ENCODE assay signal across 17 cellular contexts in the genomic region with DNA sequence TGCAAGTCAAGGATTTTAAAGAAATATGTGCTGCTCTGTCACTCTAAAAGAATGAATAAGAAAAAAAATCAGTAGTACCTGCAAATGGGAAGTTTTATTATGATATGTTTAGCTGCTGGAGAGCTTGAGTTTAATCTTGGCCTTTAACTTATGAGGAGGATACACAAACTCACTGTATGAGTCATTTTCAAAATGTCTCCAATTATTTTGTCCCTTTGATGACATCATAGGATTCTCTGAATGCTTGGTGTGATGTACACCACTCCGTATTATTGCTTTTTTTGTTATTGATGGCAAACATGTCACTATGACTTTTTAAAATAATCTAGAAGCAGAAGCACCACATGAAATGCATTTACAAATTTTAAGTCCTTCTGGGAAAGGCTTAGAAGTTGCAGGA.
DNase-seq lines count a peak whose midpoint lies in the region; ATAC-seq, FAIRE-seq and TF ChIP-seq lines count a peak whose summit lies in the region.
"Had no signal": no experiment of that assay in that cellular context is flagged by ENCODE, and none has a peak within 500 bp of the region (broad histone marks: within the 10 kb centered on the region; RNA-seq: fewer than 3 reads in every experiment).

No MANE protein-coding gene starts in this region.

- TF ChIP-seq CTCF in choroid plexus epithelial cell (conservative IDR thresholded peaks at IDR 0.05; ENCODE audit: low read depth, low read length), result no peak
- no peak for TF ChIP-seq CTCF in osteocyte (IDR thresholded peaks at IDR 0.05)
- no peak for TF ChIP-seq CTCF in omental fat pad (IDR thresholded peaks at IDR 0.05)

- DNase-seq in RCC 7860 (ENCODE audit: low spot score) (peak; percentile 43), choroid plexus epithelial cell (ENCODE audit: low read depth) (peak; percentile 50), osteocyte (ENCODE audit: extremely low spot score, unreplicated experiment) (no peak), caudate nucleus (lab: John Stamatoyannopoulos, UW) (no peak), omental fat pad (ENCODE audit: low spot score) (no peak)
- DNase-seq: activated CD8-positive, alpha-beta memory T cell treated with anti-CD3 and anti-CD28 coated beads, Interleukin-2, amount 50 U/mL, for 4 hours; naive thymus-derived CD8-positive, alpha-beta T cell; NCI-H1092; NCI-H2227 treated with DMSO at 0.1 percent for 48 hours; stimulated activated CD4-positive, alpha-beta T cell treated with anti-CD3 and anti-CD28 coated beads, Interleukin-1b, Interleukin-23, amount 100 ng/mL, for 48 hours had no signal

- H3K4me3 Mint-ChIP-seq in osteocyte (ENCODE audit: unreplicated experiment), result no peak overlapping the region
- H3K4me3 Mint-ChIP-seq in stimulated activated memory B cell treated with anti-CD40 and anti-IgM and Interleukin-4, amounts not matched to agents 10 μg/mL and 1 μg/mL and 100 μg/mL, for 72 hours, result no peak overlapping the region
- H3K4me3 Mint-ChIP-seq: CD14-positive monocyte; naive thymus-derived CD8-positive, alpha-beta T cell had no signal

- H3K27ac Mint-ChIP-seq in osteocyte (ENCODE audit: unreplicated experiment), result peak overlapping the region; percentile 32
- H3K27ac Mint-ChIP-seq in stimulated activated memory B cell treated with anti-CD40 and anti-IgM and Interleukin-4, amounts not matched to agents 10 μg/mL and 1 μg/mL and 100 μg/mL, for 72 hours, result no peak overlapping the region
- H3K27ac Mint-ChIP-seq: activated naive CD4-positive, alpha-beta T cell treated with anti-CD3 and anti-CD28 coated beads, Interleukin-2, amount 50 U/mL, for 72 hours; CD14-positive monocyte; naive thymus-derived CD8-positive, alpha-beta T cell had no signal

- no peak for FAIRE-seq in RCC 7860 (lab: Jason Lieb, UNC)
- FAIRE-seq: colon had no signal

- no peaks in the 10 kb centered on the region for H3K36me3 Mint-ChIP-seq in osteocyte (ENCODE audit: unreplicated experiment)
- peaks cover 18% of the 10 kb centered on the region for H3K36me3 Mint-ChIP-seq in stimulated activated memory B cell treated with anti-CD40 and anti-IgM and Interleukin-4, amounts not matched to agents 10 μg/mL and 1 μg/mL and 100 μg/mL, for 72 hours

- H3K4me1 Mint-ChIP-seq in osteocyte (ENCODE audit: unreplicated experiment), result peaks cover 24% of the 10 kb centered on the region
- H3K4me1 Mint-ChIP-seq in stimulated activated memory B cell treated with anti-CD40 and anti-IgM and Interleukin-4, amounts not matched to agents 10 μg/mL and 1 μg/mL and 100 μg/mL, for 72 hours, result peaks cover 22% of the 10 kb centered on the region

- H3K27me3 Mint-ChIP-seq in osteocyte (ENCODE audit: unreplicated experiment), result no peaks in the 10 kb centered on the region
- no peaks in the 10 kb centered on the region for H3K27me3 Mint-ChIP-seq in stimulated activated memory B cell treated with anti-CD40 and anti-IgM and Interleukin-4, amounts not matched to agents 10 μg/mL and 1 μg/mL and 100 μg/mL, for 72 hours
- H3K27me3 Mint-ChIP-seq: naive thymus-derived CD8-positive, alpha-beta T cell had no signal

- no peak overlapping the region for H3K4me3 ChIP-seq in choroid plexus epithelial cell (ENCODE audit: low read depth, low read length)
- H3K4me3 ChIP-seq: esophagus muscularis mucosa had no signal

- peaks cover 4% of the 10 kb centered on the region for H3K9me3 Mint-ChIP-seq in osteocyte (ENCODE audit: unreplicated experiment)
- H3K9me3 Mint-ChIP-seq in stimulated activated memory B cell treated with anti-CD40 and anti-IgM and Interleukin-4, amounts not matched to agents 10 μg/mL and 1 μg/mL and 100 μg/mL, for 72 hours, result no peaks in the 10 kb centered on the region
- H3K9me3 Mint-ChIP-seq: naive thymus-derived CD8-positive, alpha-beta T cell had no signal

- ATAC-seq in GM18868 (IDR thresholded peaks at IDR 0.05; ENCODE audit: unreplicated experiment) (peak; percentile 62), omental fat pad (ENCODE audit: low FRiP score) (no peak), GM18861 (IDR thresholded peaks at IDR 0.05; ENCODE audit: unreplicated experiment) (no peak)
- ATAC-seq in stimulated activated memory B cell treated with anti-CD40 and anti-IgM and Interleukin-4, amounts not matched to agents 10 μg/mL and 1 μg/mL and 100 μg/mL, for 72 hours, result no peak
- ATAC-seq: activated naive CD4-positive, alpha-beta T cell treated with anti-CD3 and anti-CD28 coated beads, Interleukin-2, amount 50 U/mL, for 72 hours; naive thymus-derived CD8-positive, alpha-beta T cell had no signal

- no peak overlapping the region for H3K27ac ChIP-seq in caudate nucleus (ENCODE audit: low read depth, low read length)
- H3K27ac ChIP-seq: esophagus muscularis mucosa had no signal

Comparison
In these comparisons a context has a peak if more than half of its experiments do, and no peak if none do; other contexts are left out.
1. DNase-seq: peak in RCC 7860 (single experiment) and choroid plexus epithelial cell (single experiment); none in osteocyte (single experiment), caudate nucleus (0 of 61) and omental fat pad (single experiment).